Comparison of ENCODE assay signal across 12 cellular contexts in the genomic region with DNA sequence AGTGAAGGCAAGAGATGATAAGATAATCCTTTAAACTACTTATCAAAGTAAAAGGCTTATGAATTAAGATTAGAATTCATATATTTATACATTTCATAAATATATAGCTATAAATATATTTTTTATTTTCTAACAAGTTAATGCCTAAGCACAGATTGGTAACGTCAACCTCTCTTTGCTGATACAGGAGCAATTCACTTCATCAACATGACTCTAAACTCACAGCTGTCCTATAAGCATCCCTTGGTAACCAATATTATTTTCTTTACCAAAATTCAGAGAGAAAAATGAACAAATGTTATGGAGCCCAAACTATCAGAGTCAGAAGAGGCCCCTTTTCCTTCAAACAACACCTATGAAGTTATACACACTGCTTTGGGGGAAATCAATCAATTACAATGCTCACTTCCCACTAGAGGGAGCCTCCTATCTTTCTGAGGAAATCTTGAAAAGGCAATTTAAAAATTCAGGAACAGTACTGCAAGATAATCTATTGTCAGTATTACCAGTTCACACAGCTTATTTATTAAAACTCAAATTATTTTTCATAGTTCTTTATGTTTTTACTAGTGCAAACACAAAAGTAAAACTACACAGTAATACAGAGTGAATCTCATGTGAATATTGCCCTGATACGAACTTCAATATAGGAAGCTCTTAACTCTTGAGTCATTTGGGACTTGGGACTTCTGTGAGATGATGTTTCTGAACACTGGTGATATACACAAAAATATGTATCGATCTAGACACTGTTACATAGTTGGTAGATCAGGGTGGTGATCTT. TPM values are rescaled to one million over a fixed set of nuclear protein-coding genes. Genes with fewer than 3 reads are reported as not detected.
A peak's percentile ranks its signal among the peaks of the same experiment; 100 is the strongest.
DNase-seq lines count a peak whose midpoint lies in the region; TF ChIP-seq lines count a peak whose summit lies in the region.
"Had no signal": no experiment of that assay in that cellular context is flagged by ENCODE, and none has a peak within 500 bp of the region (broad histone marks: within the 10 kb centered on the region; RNA-seq: fewer than 3 reads in every experiment).

No MANE protein-coding gene starts in this region.

- TF ChIP-seq CTCF in LNCaP clone FGC (IDR thresholded peaks at IDR 0.05; ENCODE audit: control insufficient read depth, extremely low read depth, insufficient read depth) (peak; percentile 70), chondrocyte (IDR thresholded peaks at IDR 0.05) (peak; percentile 71), nephron (IDR thresholded peaks at IDR 0.05; ENCODE audit: unreplicated experiment in 3 of 3) (peak; percentile 35 to 40 (median 37))

- DNase-seq in GM03348 (ENCODE audit: low spot score) (peak; percentile 10), LNCaP clone FGC (ENCODE audit: low read depth) (no peak), chondrocyte (ENCODE audit: low spot score) (no peak), foreskin melanocyte (no peak), activated T-cell treated with anti-CD3 and anti-CD28 coated beads for 4 hours (no peak), H4 (ENCODE audit: low spot score) (no peak)
- no peak for DNase-seq in activated CD4-positive, alpha-beta T cell treated with anti-CD3 and anti-CD28 coated beads, Interleukin-2, amount 50 U/mL, for 4 hours
- DNase-seq: immature natural killer cell, right cardiac atrium had no signal

- H3K27ac Mint-ChIP-seq in chondrocyte (ENCODE audit: unreplicated experiment) (no peak overlapping the region), nephron (no peak overlapping the region)
- H3K27ac Mint-ChIP-seq: dendritic cell treated with granulocyte-macrophage colony-stimulating factor and Interleukin-4, amounts not matched to agents 40 ng/mL and 50 ng/mL, for 4 days; immature natural killer cell; T-helper 2 cell treated with Interferon-gamma antibody and Interleukin-4, amounts not matched to agents 5 μg/mL and 100 μg/mL, for 36 hours had no signal

- H3K4me3 ChIP-seq in LNCaP clone FGC (ENCODE audit: low read depth, low read length), result no peak overlapping the region

- no peaks in the 10 kb centered on the region for H3K27me3 Mint-ChIP-seq in chondrocyte (ENCODE audit: low read depth)
- no peaks in the 10 kb centered on the region for H3K27me3 Mint-ChIP-seq in nephron (ENCODE audit: low read depth)
- H3K27me3 Mint-ChIP-seq: dendritic cell treated with granulocyte-macrophage colony-stimulating factor and Interleukin-4, amounts not matched to agents 40 ng/mL and 50 ng/mL, for 4 days had no signal

- no peaks in the 10 kb centered on the region for H3K9me3 Mint-ChIP-seq in chondrocyte (ENCODE audit: low read depth)
- no peaks in the 10 kb centered on the region for H3K9me3 Mint-ChIP-seq in nephron
- H3K9me3 Mint-ChIP-seq: dendritic cell treated with granulocyte-macrophage colony-stimulating factor and Interleukin-4, amounts not matched to agents 40 ng/mL and 50 ng/mL, for 4 days had no signal

- H3K36me3 Mint-ChIP-seq in chondrocyte (ENCODE audit: low read depth) (no peaks in the 10 kb centered on the region), nephron (ENCODE audit: low read depth) (no peaks in the 10 kb centered on the region)

- H3K4me1 Mint-ChIP-seq in chondrocyte (ENCODE audit: low read depth), result no peaks in the 10 kb centered on the region
- H3K4me1 Mint-ChIP-seq in nephron, result no peaks in the 10 kb centered on the region

- H3K4me3 Mint-ChIP-seq in chondrocyte (ENCODE audit: unreplicated experiment), result no peak overlapping the region
- no peak overlapping the region for H3K4me3 Mint-ChIP-seq in nephron
- H3K4me3 Mint-ChIP-seq: dendritic cell treated with granulocyte-macrophage colony-stimulating factor and Interleukin-4, amounts not matched to agents 40 ng/mL and 50 ng/mL, for 4 days; immature natural killer cell; T-helper 2 cell treated with Interferon-gamma antibody and Interleukin-4, amounts not matched to agents 5 μg/mL and 100 μg/mL, for 36 hours had no signal

RNA-seq across cellular contexts. Expression of a gene that starts 51.0 kb away (rescaled TPM):
- not detected in 3 replicates for total RNA-seq in chondrocyte
- total RNA-seq in H4 (2014; rRNA removed; shearing (Covaris generic)), result not detected in 2 replicates
- total RNA-seq: right cardiac atrium had no signal
